In the genomic region with DNA sequence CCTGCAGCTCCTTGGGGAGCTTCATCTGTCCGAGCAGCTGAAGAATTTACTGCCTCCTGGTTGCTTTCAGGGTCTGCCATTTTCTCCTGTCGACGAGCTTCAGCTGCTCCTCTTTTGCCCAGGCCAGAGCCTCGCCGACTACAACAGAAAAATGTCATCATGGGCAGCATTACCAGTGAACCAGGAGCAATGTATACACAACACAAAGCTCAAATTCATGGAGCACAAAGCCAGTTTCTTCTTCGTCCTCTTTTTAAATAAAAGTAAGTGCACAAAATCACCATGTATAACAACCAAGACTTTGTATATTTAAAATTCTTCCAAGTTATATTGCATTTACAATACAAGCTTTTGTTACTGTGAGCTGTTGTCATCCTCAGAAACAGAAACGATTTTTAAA, we compare ENCODE assay signal across 25 cellular contexts.
A peak's percentile ranks its signal among the peaks of the same experiment; 100 is the strongest.
DNase-seq lines count a peak whose midpoint lies in the region; ATAC-seq and TF ChIP-seq lines count a peak whose summit lies in the region.
"Had no signal": no experiment of that assay in that cellular context is flagged by ENCODE, and none has a peak within 500 bp of the region (broad histone marks: within the 10 kb centered on the region; RNA-seq: fewer than 3 reads in every experiment).

No MANE protein-coding gene starts in this region.

- H4K20me1 ChIP-seq in OCI-LY7 (ENCODE audit: insufficient read depth, low read length), result no peaks in the 10 kb centered on the region

- H3K9me3 Mint-ChIP-seq in activated naive CD4-positive, alpha-beta T cell treated with anti-CD3 and anti-CD28 coated beads, Interleukin-2, amount 50 U/mL, for 24 hours, result no peaks in the 10 kb centered on the region
- no peaks in the 10 kb centered on the region for H3K9me3 Mint-ChIP-seq in activated naive CD4-positive, alpha-beta T cell treated with anti-CD3 and anti-CD28 coated beads, Interleukin-2, amount 50 U/mL, for 72 hours
- H3K9me3 Mint-ChIP-seq in CD8-positive, alpha-beta memory T cell, result no peaks in the 10 kb centered on the region
- no peaks in the 10 kb centered on the region for H3K9me3 Mint-ChIP-seq in naive thymus-derived CD8-positive, alpha-beta T cell
- H3K9me3 Mint-ChIP-seq: neural progenitor cell; stimulated activated naive B cell treated with anti-CD40 and anti-IgM and Interleukin-4, amounts not matched to agents 10 μg/mL and 1 μg/mL and 100 μg/mL, for 72 hours had no signal

- CTCF ChIA-PET in CD8-positive, alpha-beta memory T cell (lab: Charles Lee), result interaction anchor here (0.6 to 1.4 kb wide), 4 partner anchors 9 to 84 kb away, joined by 3 to 5 read pairs (median 4); a partner anchor contains a TSS
- CTCF ChIA-PET in OCI-LY7 (lab: Charles Lee; ENCODE audit: unreplicated experiment), result no interaction called here

- H2AFZ ChIP-seq in OCI-LY7 (ENCODE audit: low read length), result no peak overlapping the region
- H2AFZ ChIP-seq: neural progenitor cell had no signal

- POLR2A ChIA-PET in CD8-positive, alpha-beta memory T cell (lab: Charles Lee), result interaction anchor here (1.6 kb wide), 1 partner anchor 16 kb away, joined by 3 read pairs; no protein-coding TSS in a partner anchor
- POLR2A ChIA-PET in naive thymus-derived CD8-positive, alpha-beta T cell (lab: Charles Lee), result interaction anchor here (1.0 to 2.7 kb wide), 3 partner anchors 10 to 85 kb away, joined by 3 to 15 read pairs (median 4); a partner anchor contains a TSS
- POLR2A ChIA-PET in OCI-LY7 (lab: Charles Lee), result interaction anchor here (0.6 to 2.0 kb wide), 4 partner anchors 9 to 1187 kb away, joined by 3 to 6 read pairs (median 4); no protein-coding TSS in a partner anchor

- peak overlapping the region; percentile 64 for H3K4me3 Mint-ChIP-seq in activated naive CD4-positive, alpha-beta T cell treated with anti-CD3 and anti-CD28 coated beads, Interleukin-2, amount 50 U/mL, for 24 hours
- H3K4me3 Mint-ChIP-seq in CD8-positive, alpha-beta memory T cell, result peak overlapping the region in 4 of 7 donors; percentile 1 to 68 (median 29)
- peak overlapping the region in 8 of 10 donors; percentile 38 to 69 (median 60) for H3K4me3 Mint-ChIP-seq in naive thymus-derived CD8-positive, alpha-beta T cell
- H3K4me3 Mint-ChIP-seq: neural progenitor cell; stimulated activated naive B cell treated with anti-CD40 and anti-IgM and Interleukin-4, amounts not matched to agents 10 μg/mL and 1 μg/mL and 100 μg/mL, for 72 hours had no signal

- H3K4me2 ChIP-seq in OCI-LY7 (ENCODE audit: low read length), result no peak overlapping the region
- H3K4me2 ChIP-seq: KMS-11, neural progenitor cell had no signal

- peaks cover 21% of the 10 kb centered on the region for H3K36me3 Mint-ChIP-seq in activated naive CD4-positive, alpha-beta T cell treated with anti-CD3 and anti-CD28 coated beads, Interleukin-2, amount 50 U/mL, for 24 hours
- peaks cover 5 to 16% of the 10 kb centered on the region in 2 donors for H3K36me3 Mint-ChIP-seq in activated naive CD4-positive, alpha-beta T cell treated with anti-CD3 and anti-CD28 coated beads, Interleukin-2, amount 50 U/mL, for 72 hours
- peaks cover 0 to 54% (median 12%) of the 10 kb centered on the region in 3 donors for H3K36me3 Mint-ChIP-seq in CD8-positive, alpha-beta memory T cell
- peaks cover 4 to 53% (median 32%) of the 10 kb centered on the region in 3 donors for H3K36me3 Mint-ChIP-seq in naive thymus-derived CD8-positive, alpha-beta T cell

- H3K4me1 Mint-ChIP-seq in activated naive CD4-positive, alpha-beta T cell treated with anti-CD3 and anti-CD28 coated beads, Interleukin-2, amount 50 U/mL, for 24 hours, result peaks cover 85% of the 10 kb centered on the region
- H3K4me1 Mint-ChIP-seq in CD8-positive, alpha-beta memory T cell, result peaks cover 54 to 78% (median 75%) of the 10 kb centered on the region in 3 donors
- peaks cover 18 to 69% (median 64%) of the 10 kb centered on the region in 4 donors for H3K4me1 Mint-ChIP-seq in naive thymus-derived CD8-positive, alpha-beta T cell
- H3K4me1 Mint-ChIP-seq: neural progenitor cell had no signal

- no peaks in the 10 kb centered on the region for H3K79me2 ChIP-seq in OCI-LY7 (ENCODE audit: insufficient read depth, low read depth, low read length)

- no peaks in the 10 kb centered on the region for H3K27me3 ChIP-seq in CD8-positive, alpha-beta memory T cell (ENCODE audit: insufficient read depth, low read length, poor library complexity, severe bottlenecking)
- H3K27me3 ChIP-seq: body of pancreas, neural progenitor cell, Peyer's patch, testis had no signal

- H3K27ac Mint-ChIP-seq in activated naive CD4-positive, alpha-beta T cell treated with anti-CD3 and anti-CD28 coated beads, Interleukin-2, amount 50 U/mL, for 24 hours, result peak overlapping the region; percentile 62
- no peak overlapping the region for H3K27ac Mint-ChIP-seq in activated naive CD4-positive, alpha-beta T cell treated with anti-CD3 and anti-CD28 coated beads, Interleukin-2, amount 50 U/mL, for 72 hours
- H3K27ac Mint-ChIP-seq in CD8-positive, alpha-beta memory T cell, result peak overlapping the region in 6 of 8 donors; percentile 13 to 92 (median 76)
- peak overlapping the region; percentile 71 to 96 (median 86) for H3K27ac Mint-ChIP-seq in naive thymus-derived CD8-positive, alpha-beta T cell
- H3K27ac Mint-ChIP-seq: neural progenitor cell; stimulated activated naive B cell treated with anti-CD40 and anti-IgM and Interleukin-4, amounts not matched to agents 10 μg/mL and 1 μg/mL and 100 μg/mL, for 72 hours had no signal

- BruUV-seq in OCI-LY7 (replicated peaks; lab: Mats Ljungman, UMichigan), result no TSS peak

- H3K27ac ChIP-seq in CD8-positive, alpha-beta memory T cell (ENCODE audit: low read depth, low read length), result no peak overlapping the region
- peak overlapping the region; percentile 6 for H3K27ac ChIP-seq in caudate nucleus (ENCODE audit: low read depth, low read length)
- no peak overlapping the region for H3K27ac ChIP-seq in OCI-LY7 (ENCODE audit: low read depth, low read length, poor library complexity, severe bottlenecking)
- H3K27ac ChIP-seq: body of pancreas, KMS-11, neural progenitor cell, Peyer's patch, psoas muscle, testis had no signal

- no peaks in the 10 kb centered on the region for H3K27me3 Mint-ChIP-seq in activated naive CD4-positive, alpha-beta T cell treated with anti-CD3 and anti-CD28 coated beads, Interleukin-2, amount 50 U/mL, for 24 hours
- H3K27me3 Mint-ChIP-seq in CD8-positive, alpha-beta memory T cell, result peaks cover 0 to 2% of the 10 kb centered on the region in 2 donors
- H3K27me3 Mint-ChIP-seq in naive thymus-derived CD8-positive, alpha-beta T cell, result no peaks in the 10 kb centered on the region
- H3K27me3 Mint-ChIP-seq: stimulated activated naive B cell treated with anti-CD40 and anti-IgM and Interleukin-4, amounts not matched to agents 10 μg/mL and 1 μg/mL and 100 μg/mL, for 72 hours had no signal

- no peak overlapping the region for H3K4me3 ChIP-seq in CD8-positive, alpha-beta memory T cell (ENCODE audit: low read length)
- no peak overlapping the region for H3K4me3 ChIP-seq in OCI-LY7 (ENCODE audit: low read depth, low read length, poor library complexity, severe bottlenecking)
- H3K4me3 ChIP-seq: body of pancreas, lung, mucosa of descending colon, neural progenitor cell, Peyer's patch, psoas muscle, testis had no signal

- TF ChIP-seq CTCF in OCI-LY7 (conservative IDR thresholded peaks at IDR 0.05; ENCODE audit: low read length) (no peak), GM10266 (IDR thresholded peaks at IDR 0.05; ENCODE audit: control insufficient read depth, insufficient read depth, low read depth, missing control alignments) (no peak)

- DNase-seq in activated naive CD4-positive, alpha-beta T cell treated with anti-CD3 and anti-CD28 coated beads, Interleukin-2, amount 50 U/mL, for 72 hours (ENCODE audit: low spot score in 2 of 2), result no peak
- DNase-seq in CD8-positive, alpha-beta memory T cell, result no peak
- DNase-seq in caudate nucleus (lab: John Stamatoyannopoulos, UW) (no peak), OCI-LY7 (ENCODE audit: low spot score) (no peak), GM10266 (ENCODE audit: extremely low spot score) (no peak)
- DNase-seq in naive thymus-derived CD8-positive, alpha-beta T cell, result no peak
- DNase-seq: body of pancreas; effector CD4-positive, alpha-beta T cell; erythroblast; mucosa of descending colon; NCI-H1417 treated with DMSO at 0.1 percent for 48 hours; NCI-H2081; NCI-H226; Peyer's patch; psoas muscle; SHP77 treated with DMSO at 0.1 percent for 48 hours; stimulated activated CD4-positive, alpha-beta T cell treated with anti-CD3 and anti-CD28 coated beads, Interleukin-15, amount 100 ng/mL, for 24 hours; stimulated activated naive B cell treated with anti-CD40 and anti-IgM and Interleukin-4, amounts not matched to agents 10 μg/mL and 1 μg/mL and 100 μg/mL, for 72 hours; SW 1271; testis had no signal

- H3K9me3 ChIP-seq in CD8-positive, alpha-beta memory T cell (ENCODE audit: low read length), result no peaks in the 10 kb centered on the region
- no peaks in the 10 kb centered on the region for H3K9me3 ChIP-seq in OCI-LY7 (ENCODE audit: low read length)
- H3K9me3 ChIP-seq: body of pancreas, mucosa of descending colon, Peyer's patch, psoas muscle, testis had no signal

- peaks cover 6% of the 10 kb centered on the region for H3K36me3 ChIP-seq in CD8-positive, alpha-beta memory T cell (ENCODE audit: insufficient read depth, low read length)
- H3K36me3 ChIP-seq in OCI-LY7 (ENCODE audit: insufficient read depth, low read length), result peaks cover 39% of the 10 kb centered on the region

- H3K9me2 ChIP-seq in OCI-LY7 (ENCODE audit: insufficient read depth, low read length), result no peaks in the 10 kb centered on the region

- no peak for ATAC-seq in activated naive CD4-positive, alpha-beta T cell treated with anti-CD3 and anti-CD28 coated beads, Interleukin-2, amount 50 U/mL, for 72 hours
- ATAC-seq in naive thymus-derived CD8-positive, alpha-beta T cell, result no peak
- ATAC-seq in SK-N-SH treated with all-trans-retinoic acid at 6 μM for 48 hours, result no peak
- ATAC-seq: body of pancreas; mucosa of descending colon; psoas muscle; stimulated activated naive B cell treated with anti-CD40 and anti-IgM and Interleukin-4, amounts not matched to agents 10 μg/mL and 1 μg/mL and 100 μg/mL, for 72 hours had no signal

- peaks cover 57% of the 10 kb centered on the region for H3K4me1 ChIP-seq in CD8-positive, alpha-beta memory T cell (ENCODE audit: insufficient read depth, low read length)
- H3K4me1 ChIP-seq in OCI-LY7 (ENCODE audit: insufficient read depth, low read length, poor library complexity, severe bottlenecking), result no peaks in the 10 kb centered on the region
- H3K4me1 ChIP-seq: neural progenitor cell, Peyer's patch, testis had no signal

- intact Hi-C loops in OCI-LY7 (cut with micrococcal nuclease; ENCODE audit: unreplicated experiment), result no loop called here

TF ChIP-seq in SK-N-SH treated with all-trans-retinoic acid at 6 μM for 48 hours, 23 proteins besides CTCF, POLR2A, EP300 and RAD21:
- TF ChIP-seq OSR1 (CRISPR knock-in tag; IDR thresholded peaks at IDR 0.05) (no peak), ZNF565 (CRISPR knock-in tag; conservative IDR thresholded peaks at IDR 0.05; ENCODE audit: low read depth) (no peak)

Comparison
In these comparisons a context has a peak if more than half of its experiments do, and no peak if none do; other contexts are left out.
1. H3K27ac Mint-ChIP-seq: peak in activated naive CD4-positive, alpha-beta T cell treated with anti-CD3 and anti-CD28 coated beads, Interleukin-2, amount 50 U/mL, for 24 hours (single experiment), CD8-positive, alpha-beta memory T cell (6 of 8) and naive thymus-derived CD8-positive, alpha-beta T cell (10 of 10); none in activated naive CD4-positive, alpha-beta T cell treated with anti-CD3 and anti-CD28 coated beads, Interleukin-2, amount 50 U/mL, for 72 hours (0 of 2).
2. Peak in every context shown above with its lines, with median percentiles within 50 percentile points of each other: H3K4me3 Mint-ChIP-seq.